In the genomic region with DNA sequence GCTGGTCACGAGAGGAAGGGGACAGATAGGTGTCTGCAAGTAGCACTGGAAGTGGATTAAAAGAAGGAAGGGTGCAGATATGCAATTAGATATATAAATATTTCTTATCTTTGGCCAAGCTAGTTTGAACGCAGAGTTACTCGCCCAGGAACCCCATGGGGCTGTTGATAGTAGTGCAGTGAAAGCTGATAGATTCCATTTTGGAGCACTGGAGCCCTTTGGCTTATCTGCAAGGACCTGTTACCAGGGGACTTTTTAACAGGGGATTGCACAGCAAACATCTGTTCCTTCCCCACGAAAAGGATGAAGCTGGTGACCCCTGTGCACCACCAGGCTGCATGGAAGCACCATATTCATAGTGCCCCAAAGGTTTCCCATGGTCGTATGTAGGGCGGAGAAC, we compare ENCODE assay signal across 26 cellular contexts.
"Had no signal": no experiment of that assay in that cellular context is flagged by ENCODE, and none has a peak within 500 bp of the region (broad histone marks: within the 10 kb centered on the region; RNA-seq: fewer than 3 reads in every experiment).

No MANE protein-coding gene starts in this region.

- H3K27ac ChIP-seq: ascending aorta, breast epithelium, cardiac muscle cell, colonic mucosa, heart left ventricle had no signal

- H3K4me3 ChIP-seq: ascending aorta, breast epithelium, cardiac muscle cell, colonic mucosa, heart left ventricle had no signal

- H3K27me3 Mint-ChIP-seq: activated CD4-positive, alpha-beta memory T cell treated with anti-CD3 and anti-CD28 coated beads, Interleukin-2, amount 10 ng/mL, durations not matched to agents 7 days and 5 days; activated CD4-positive, alpha-beta T cell treated with anti-CD3 and anti-CD28 coated beads, Interleukin-2, amount 10 ng/mL, durations not matched to agents 7 days and 5 days; activated naive CD4-positive, alpha-beta T cell treated with anti-CD3 and anti-CD28 coated beads, Interleukin-2, amount 10 ng/mL, durations not matched to agents 7 days and 5 days; activated naive CD8-positive, alpha-beta T cell treated with anti-CD3 and anti-CD28 coated beads, Interleukin-2, amount 10 ng/mL, durations not matched to agents 7 days and 5 days had no signal

- H3K36me3 Mint-ChIP-seq: activated naive CD4-positive, alpha-beta T cell treated with anti-CD3 and anti-CD28 coated beads, Interleukin-2, amount 10 ng/mL, durations not matched to agents 7 days and 5 days; activated naive CD4-positive, alpha-beta T cell treated with anti-CD3 and anti-CD28 coated beads, Interleukin-2, amount 50 U/mL, for 72 hours; activated naive CD8-positive, alpha-beta T cell treated with anti-CD3 and anti-CD28 coated beads, Interleukin-2, amount 10 ng/mL, durations not matched to agents 7 days and 5 days; brain had no signal

- ATAC-seq: activated naive CD4-positive, alpha-beta T cell treated with anti-CD3 and anti-CD28 coated beads, Interleukin-2, amount 50 U/mL, for 72 hours; activated T-cell treated with anti-CD3 and anti-CD28 coated beads, Interleukin-2, amount 50 U/mL, for 72 hours; esophagus mucosa; heart left ventricle had no signal

- H3K9me3 Mint-ChIP-seq: activated CD4-positive, alpha-beta T cell treated with anti-CD3 and anti-CD28 coated beads, Interleukin-2, amount 10 ng/mL, durations not matched to agents 7 days and 5 days; activated naive CD4-positive, alpha-beta T cell treated with anti-CD3 and anti-CD28 coated beads, Interleukin-2, amount 10 ng/mL, durations not matched to agents 7 days and 5 days; activated T-cell treated with anti-CD3 and anti-CD28 coated beads, Interleukin-2, amount 50 U/mL, for 24 hours had no signal

- DNase-seq: activated CD4-positive, alpha-beta memory T cell treated with anti-CD3 and anti-CD28 coated beads, Interleukin-2, amount 10 ng/mL, durations not matched to agents 7 days and 5 days; activated CD4-positive, alpha-beta T cell treated with anti-CD3 and anti-CD28 coated beads for 1 hour; activated CD4-positive, alpha-beta T cell treated with anti-CD3 and anti-CD28 coated beads for 4 hours; activated CD4-positive, alpha-beta T cell treated with anti-CD3 and anti-CD28 coated beads, Interleukin-2, amount 10 ng/mL, durations not matched to agents 7 days and 5 days; activated CD4-positive, alpha-beta T cell treated with anti-CD3 and anti-CD28 coated beads, Interleukin-2, amount 50 U/mL, for 4 hours; activated CD8-positive, alpha-beta memory T cell treated with anti-CD3 and anti-CD28 coated beads, Interleukin-2, amount 50 U/mL, for 48 hours; activated gamma-delta T cell; activated naive CD4-positive, alpha-beta T cell; activated naive CD4-positive, alpha-beta T cell treated with anti-CD3 and anti-CD28 coated beads, Interleukin-2, amount 10 ng/mL, durations not matched to agents 7 days and 5 days; activated naive CD8-positive, alpha-beta T cell treated with anti-CD3 and anti-CD28 coated beads, Interleukin-2, amount 10 ng/mL, durations not matched to agents 7 days and 5 days; activated T-cell treated with anti-CD3 and anti-CD28 coated beads for 4 hours; activated T-cell treated with anti-CD3 and anti-CD28 coated beads, Interleukin-2, amount 50 U/mL, for 24 hours; activated T-cell treated with anti-CD3 and anti-CD28 coated beads, Interleukin-2, amount 50 U/mL, for 72 hours; central memory CD4-positive, alpha-beta T cell; cerebellar nuclear complex; colonic mucosa; effector CD8-positive, alpha-beta T cell; foreskin fibroblast; heart left ventricle; T-helper 2 cell had no signal

- H3K27me3 ChIP-seq: ascending aorta, breast epithelium, cardiac muscle cell, colonic mucosa had no signal

- H3K36me3 ChIP-seq: ascending aorta, breast epithelium, cardiac muscle cell, colonic mucosa, heart left ventricle had no signal

- H3K4me1 Mint-ChIP-seq: activated CD4-positive, alpha-beta memory T cell treated with anti-CD3 and anti-CD28 coated beads, Interleukin-2, amount 10 ng/mL, durations not matched to agents 7 days and 5 days; activated CD4-positive, alpha-beta T cell treated with anti-CD3 and anti-CD28 coated beads, Interleukin-2, amount 10 ng/mL, durations not matched to agents 7 days and 5 days; activated naive CD4-positive, alpha-beta T cell treated with anti-CD3 and anti-CD28 coated beads, Interleukin-2, amount 10 ng/mL, durations not matched to agents 7 days and 5 days; activated naive CD8-positive, alpha-beta T cell treated with anti-CD3 and anti-CD28 coated beads, Interleukin-2, amount 10 ng/mL, durations not matched to agents 7 days and 5 days had no signal

- H3K27ac Mint-ChIP-seq: activated CD4-positive, alpha-beta memory T cell treated with anti-CD3 and anti-CD28 coated beads, Interleukin-2, amount 10 ng/mL, durations not matched to agents 7 days and 5 days; activated CD4-positive, alpha-beta T cell treated with anti-CD3 and anti-CD28 coated beads, Interleukin-2, amount 10 ng/mL, durations not matched to agents 7 days and 5 days; activated naive CD4-positive, alpha-beta T cell treated with anti-CD3 and anti-CD28 coated beads, Interleukin-2, amount 10 ng/mL, durations not matched to agents 7 days and 5 days; activated naive CD4-positive, alpha-beta T cell treated with anti-CD3 and anti-CD28 coated beads, Interleukin-2, amount 50 U/mL, for 72 hours; activated naive CD8-positive, alpha-beta T cell treated with anti-CD3 and anti-CD28 coated beads, Interleukin-2, amount 10 ng/mL, durations not matched to agents 7 days and 5 days; activated T-cell treated with anti-CD3 and anti-CD28 coated beads, Interleukin-2, amount 50 U/mL, for 24 hours; activated T-cell treated with anti-CD3 and anti-CD28 coated beads, Interleukin-2, amount 50 U/mL, for 72 hours; brain had no signal

- H3K4me1 ChIP-seq: ascending aorta, breast epithelium, colonic mucosa, heart left ventricle had no signal

- H3K4me3 Mint-ChIP-seq: activated CD4-positive, alpha-beta memory T cell treated with anti-CD3 and anti-CD28 coated beads, Interleukin-2, amount 10 ng/mL, durations not matched to agents 7 days and 5 days; activated CD4-positive, alpha-beta T cell treated with anti-CD3 and anti-CD28 coated beads, Interleukin-2, amount 10 ng/mL, durations not matched to agents 7 days and 5 days; activated naive CD4-positive, alpha-beta T cell treated with anti-CD3 and anti-CD28 coated beads, Interleukin-2, amount 10 ng/mL, durations not matched to agents 7 days and 5 days; activated naive CD8-positive, alpha-beta T cell treated with anti-CD3 and anti-CD28 coated beads, Interleukin-2, amount 10 ng/mL, durations not matched to agents 7 days and 5 days; activated T-cell treated with anti-CD3 and anti-CD28 coated beads, Interleukin-2, amount 50 U/mL, for 24 hours; activated T-cell treated with anti-CD3 and anti-CD28 coated beads, Interleukin-2, amount 50 U/mL, for 72 hours; brain had no signal

- H3K9me3 ChIP-seq: ascending aorta, breast epithelium, colonic mucosa had no signal
